In the genomic region with DNA sequence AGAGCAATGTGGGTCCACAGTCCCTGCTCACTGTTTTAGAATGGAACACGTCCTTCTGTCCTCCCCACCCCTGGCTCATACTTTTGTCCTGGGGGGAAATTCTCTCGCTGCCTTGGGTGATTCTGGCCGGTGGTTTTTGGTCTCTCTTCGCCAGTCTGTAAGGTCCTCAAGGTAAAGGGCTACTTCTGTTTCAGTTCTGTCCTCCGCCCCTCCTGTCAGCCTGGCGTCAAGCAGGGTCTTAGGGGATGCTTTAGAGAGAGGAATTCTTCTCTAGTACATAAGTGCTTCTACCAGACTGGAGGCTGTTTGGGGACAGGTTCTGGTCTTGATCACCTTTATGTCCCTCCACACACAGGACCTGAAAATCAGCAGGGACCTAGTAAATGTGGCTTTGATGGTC, we compare ENCODE assay signal across 8 cellular contexts. TPM values are rescaled to one million over a fixed set of nuclear protein-coding genes. Genes with fewer than 3 reads are reported as not detected.
DNase-seq lines count a peak whose midpoint lies in the region; ATAC-seq and TF ChIP-seq lines count a peak whose summit lies in the region.

No MANE protein-coding gene starts in this region.

- H3K27me3 ChIP-seq in skeletal muscle satellite cell (ENCODE audit: control insufficient read depth, insufficient read depth, low read length), result no peaks in the 10 kb centered on the region

- peaks cover 9% of the 10 kb centered on the region for H3K36me3 ChIP-seq in SK-N-MC (ENCODE audit: insufficient read depth, low read length)
- peaks cover 12% of the 10 kb centered on the region for H3K36me3 ChIP-seq in skeletal muscle satellite cell (ENCODE audit: insufficient read depth, low read length)

- H3K27ac ChIP-seq in SK-N-MC, result no peak overlapping the region

- H3K4me3 ChIP-seq in SK-N-MC (peak overlapping the region; percentile 87), foreskin fibroblast (ENCODE audit: low read depth in 1 of 2, low read length in 2 of 2) (peak overlapping the region; percentile 92 to 98), skeletal muscle satellite cell (ENCODE audit: low read length) (peak overlapping the region; percentile 92)

- H3K4me2 ChIP-seq in skeletal muscle satellite cell (ENCODE audit: low read length), result peak overlapping the region; percentile 92

- ATAC-seq in GM21529 (IDR thresholded peaks at IDR 0.05; ENCODE audit: unreplicated experiment), result peak; percentile 11

- TF ChIP-seq CTCF in foreskin fibroblast (IDR thresholded peaks at IDR 0.05; ENCODE audit: low read depth, low read length), result no peak

- peaks cover 21% of the 10 kb centered on the region for H3K4me1 ChIP-seq in skeletal muscle satellite cell (ENCODE audit: control insufficient read depth, insufficient read depth, low read length)

- DNase-seq in SK-N-MC (ENCODE audit: low read depth, low spot score) (no peak), foreskin fibroblast (no peak), dedifferentiated amniotic fluid mesenchymal stem cell (ENCODE audit: extremely low spot score) (no peak), AG20443 (ENCODE audit: low spot score) (no peak), iPS-NIHi7 (ENCODE audit: extremely low spot score) (no peak), NCI-H2107 (lab: John Stamatoyannopoulos, UW) (no peak)

- peak overlapping the region; percentile 74 for H3K9ac ChIP-seq in SK-N-MC (ENCODE audit: insufficient read length)
- peak overlapping the region; percentile 90 for H3K9ac ChIP-seq in skeletal muscle satellite cell (ENCODE audit: low read depth, low read length)

- H3K9me3 ChIP-seq in SK-N-MC (ENCODE audit: low read depth, low read length) (no peaks in the 10 kb centered on the region), skeletal muscle satellite cell (replicated peaks; ENCODE audit: low read length) (no peaks in the 10 kb centered on the region)

RNA-seq across cellular contexts. Expression of a gene that starts 0.6 kb away (rescaled TPM):
- total RNA-seq in skeletal muscle satellite cell (2012; rRNA removed), result 31.7 and 33.5 TPM in 2 replicates

RNA-seq across cellular contexts. Expression of a gene that starts 5.7 kb away (rescaled TPM):
- 13.1 and 14.2 TPM in 2 replicates for total RNA-seq in skeletal muscle satellite cell (2012; rRNA removed)

RNA-seq across cellular contexts. Expression of a gene that starts 16.6 kb away (rescaled TPM):
- under 0.01 and 0.22 TPM in 2 replicates for total RNA-seq in skeletal muscle satellite cell (2012; rRNA removed)
